12 cellular contexts compared by ENCODE assay signal in the genomic region with DNA sequence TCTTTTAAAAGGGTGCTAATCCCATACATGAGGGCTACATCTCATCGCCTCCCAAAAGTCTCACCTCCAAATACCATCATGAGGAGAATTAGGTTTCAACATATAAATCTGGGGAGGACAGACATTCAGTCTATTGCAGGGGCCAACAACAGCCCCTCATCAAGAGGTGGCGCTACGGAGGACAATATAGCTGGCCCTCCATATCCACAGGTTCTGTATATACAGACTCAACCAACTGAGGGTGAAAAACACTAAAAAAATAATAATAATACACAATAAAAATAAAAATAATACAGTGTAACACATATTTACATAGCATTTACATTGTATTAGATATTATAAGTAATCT. TPM values are rescaled to one million over a fixed set of nuclear protein-coding genes. Genes with fewer than 3 reads are reported as not detected.
DNase-seq lines count a peak whose midpoint lies in the region; FAIRE-seq and TF ChIP-seq lines count a peak whose summit lies in the region.
"Had no signal": no experiment of that assay in that cellular context is flagged by ENCODE, and none has a peak within 500 bp of the region (broad histone marks: within the 10 kb centered on the region; RNA-seq: fewer than 3 reads in every experiment).

No MANE protein-coding gene starts in this region.

- peaks cover 2% of the 10 kb centered on the region; the same call in 1 of the 2 replicates for H4K20me1 ChIP-seq in OCI-LY3 (ENCODE audit: insufficient read depth, low read length)

- TF ChIP-seq CTCF in OCI-LY3 (IDR thresholded peaks at IDR 0.05; ENCODE audit: low read depth, low read length), result peak; percentile 18; the same call in 1 of the 2 replicates
- no peak for TF ChIP-seq CTCF in esophagus squamous epithelium (IDR thresholded peaks at IDR 0.05)

- no peaks in the 10 kb centered on the region for H3K36me3 ChIP-seq in OCI-LY3 (replicated peaks; ENCODE audit: low read depth, low read length)
- H3K36me3 ChIP-seq in esophagus squamous epithelium, result no peaks in the 10 kb centered on the region
- no peaks in the 10 kb centered on the region for H3K36me3 ChIP-seq in subcutaneous abdominal adipose tissue (ENCODE audit: control insufficient read depth in 5 of 5, insufficient read depth in 5 of 5, low read length in 5 of 5)
- no peaks in the 10 kb centered on the region for H3K36me3 ChIP-seq in small intestine (ENCODE audit: control insufficient read depth in 2 of 2, insufficient read depth in 2 of 2, low read length in 2 of 2)

- H3K27ac Mint-ChIP-seq in activated naive CD4-positive, alpha-beta T cell treated with anti-CD3 and anti-CD28 coated beads for 36 hours, result peak overlapping the region; percentile 92

- no peak for DNase-seq in activated naive CD4-positive, alpha-beta T cell treated with anti-CD3 and anti-CD28 coated beads for 36 hours
- no peak for DNase-seq in activated naive CD4-positive, alpha-beta T cell treated with anti-CD3 and anti-CD28 coated beads, Interleukin-2, amount 50 U/mL, for 16 hours
- DNase-seq in esophagus squamous epithelium (lab: John Stamatoyannopoulos, UW), result no peak
- no peak for DNase-seq in EL
- DNase-seq in small intestine, result no peak
- DNase-seq in RCC 7860 (ENCODE audit: low spot score), result no peak
- DNase-seq: left colon, NCI-H510A treated with DMSO at 0.1 percent for 48 hours, psoas muscle had no signal

- H3K4me3 Mint-ChIP-seq in activated naive CD4-positive, alpha-beta T cell treated with anti-CD3 and anti-CD28 coated beads for 36 hours, result no peak overlapping the region

- H3K9me3 ChIP-seq in OCI-LY3 (ENCODE audit: insufficient read depth, low read length), result no peaks in the 10 kb centered on the region
- H3K9me3 ChIP-seq in esophagus squamous epithelium, result no peaks in the 10 kb centered on the region
- no peaks in the 10 kb centered on the region for H3K9me3 ChIP-seq in subcutaneous abdominal adipose tissue (ENCODE audit: control insufficient read depth in 5 of 5, low read length in 5 of 5)
- no peaks in the 10 kb centered on the region for H3K9me3 ChIP-seq in small intestine (ENCODE audit: control insufficient read depth, low read depth)
- H3K9me3 ChIP-seq: psoas muscle had no signal

- no peaks in the 10 kb centered on the region for H3K27me3 Mint-ChIP-seq in activated naive CD4-positive, alpha-beta T cell treated with anti-CD3 and anti-CD28 coated beads for 36 hours (ENCODE audit: low read depth)
- H3K27me3 Mint-ChIP-seq: central memory CD8-positive, alpha-beta T cell had no signal

- peaks cover 69% of the 10 kb centered on the region for H3K4me1 ChIP-seq in OCI-LY3 (ENCODE audit: low read length)
- peaks cover 0 to 35% (median 19%) of the 10 kb centered on the region in 3 donors for H3K4me1 ChIP-seq in esophagus squamous epithelium
- peaks cover 0 to 25% (median 16%) of the 10 kb centered on the region in 5 donors for H3K4me1 ChIP-seq in subcutaneous abdominal adipose tissue (ENCODE audit: control insufficient read depth in 5 of 5, insufficient read depth in 5 of 5, low read length in 5 of 5)
- peaks cover 0 to 13% of the 10 kb centered on the region in 2 donors for H3K4me1 ChIP-seq in small intestine (ENCODE audit: control insufficient read depth in 2 of 2, insufficient read depth in 1 of 2, low read depth in 1 of 2, low read length in 1 of 2)
- H3K4me1 ChIP-seq: psoas muscle had no signal

- no peaks in the 10 kb centered on the region for H3K9me3 Mint-ChIP-seq in activated naive CD4-positive, alpha-beta T cell treated with anti-CD3 and anti-CD28 coated beads for 36 hours
- H3K9me3 Mint-ChIP-seq: central memory CD8-positive, alpha-beta T cell had no signal

- H3K27me3 ChIP-seq in OCI-LY3 (ENCODE audit: low read depth, low read length) (peaks cover 50% of the 10 kb centered on the region), esophagus squamous epithelium (no peaks in the 10 kb centered on the region), subcutaneous abdominal adipose tissue (ENCODE audit: control insufficient read depth in 5 of 5, insufficient read depth in 4 of 5, low read length in 5 of 5) (no peaks in the 10 kb centered on the region), small intestine (ENCODE audit: control insufficient read depth in 2 of 2, insufficient read depth in 2 of 2, low read length in 2 of 2) (no peaks in the 10 kb centered on the region)

- FAIRE-seq in small intestine (lab: Jason Lieb, UNC) (no peak), RCC 7860 (lab: Jason Lieb, UNC) (no peak)

- peaks cover 74% of the 10 kb centered on the region for H3K4me1 Mint-ChIP-seq in activated naive CD4-positive, alpha-beta T cell treated with anti-CD3 and anti-CD28 coated beads for 36 hours (ENCODE audit: low read depth)

- H3K4me3 ChIP-seq in OCI-LY3 (ENCODE audit: low read length) (peak overlapping the region; percentile 56), esophagus squamous epithelium (no peak overlapping the region), subcutaneous abdominal adipose tissue (ENCODE audit: low read depth in 1 of 5, low read length in 5 of 5) (no peak overlapping the region), small intestine (ENCODE audit: low read depth in 1 of 2, low read length in 2 of 2) (no peak overlapping the region)
- H3K4me3 ChIP-seq: psoas muscle had no signal

- no peak for TF ChIP-seq POLR2A in esophagus squamous epithelium (IDR thresholded peaks at IDR 0.05)

- H3K27ac ChIP-seq in OCI-LY3 (ENCODE audit: low read length), result peak overlapping the region; percentile 96
- peak overlapping the region; percentile 13 to 84 (median 50) for H3K27ac ChIP-seq in esophagus squamous epithelium
- peak overlapping the region; percentile 73 for H3K27ac ChIP-seq in subcutaneous abdominal adipose tissue (ENCODE audit: low read depth, low read length)
- peak overlapping the region in 1 of 2 donors; percentile 87 for H3K27ac ChIP-seq in small intestine (ENCODE audit: low read depth in 1 of 2, low read length in 1 of 2)
- H3K27ac ChIP-seq: psoas muscle had no signal

- CTCF ChIA-PET in activated naive CD4-positive, alpha-beta T cell treated with anti-CD3 and anti-CD28 coated beads for 36 hours (lab: Charles Lee), result interaction anchor here (1.1 to 9.7 kb wide), 6 partner anchors 14 to 19 kb away, joined by 3 to 84 read pairs (median 4); a partner anchor contains a TSS

- 79 to 85% methylated on average over 3 of the region's 3 CpGs for WGBS in esophagus squamous epithelium, 2 donors
- 84 to 96% (median 88%) methylated on average over 3 of the region's 3 CpGs for WGBS in small intestine, 3 donors

- peak overlapping the region; percentile 48 for H3K9ac ChIP-seq in OCI-LY3 (ENCODE audit: low read length)
- no peak overlapping the region for H3K9ac ChIP-seq in subcutaneous abdominal adipose tissue (ENCODE audit: low read length in 5 of 5)

- no peaks in the 10 kb centered on the region for H3K36me3 Mint-ChIP-seq in activated naive CD4-positive, alpha-beta T cell treated with anti-CD3 and anti-CD28 coated beads for 36 hours (ENCODE audit: low read depth)

- no peak overlapping the region for H2AFZ ChIP-seq in OCI-LY3 (ENCODE audit: low read depth, low read length)

- H3K79me2 ChIP-seq in OCI-LY3 (ENCODE audit: low read length), result no peaks in the 10 kb centered on the region

- intact Hi-C loops in activated naive CD4-positive, alpha-beta T cell treated with anti-CD3 and anti-CD28 coated beads for 36 hours (cut with micrococcal nuclease), result loop anchor here (1.0 to 10.0 kb wide), 3 partner anchors 14 to 1211 kb away; a partner anchor contains a TSS
- intact Hi-C loops in esophagus squamous epithelium (cut with DNase I), result no loop called here

- peak overlapping the region; percentile 96 for H3K4me2 ChIP-seq in OCI-LY3 (ENCODE audit: low read length)

RNA-seq across cellular contexts. Expression of a gene that starts 19.1 kb away (rescaled TPM):
- 10 to 100 TPM; 51.9 to 63.1 TPM for total RNA-seq in activated naive CD4-positive, alpha-beta T cell treated with anti-CD3 and anti-CD28 coated beads for 36 hours
- 10 to 100 TPM in 3 of 4 donors, 1 to 10 TPM in 1; 9.1 to 41.8 (median 18.9) TPM for total RNA-seq in esophagus squamous epithelium
- 1 to 10 TPM; 4.7 to 7.9 (median 5.1) TPM for polyA plus RNA-seq in small intestine
